26 cellular contexts compared by ENCODE assay signal in genomic region chr3:54360320-54360719, GRCh38.
DNase-seq lines count a peak whose midpoint lies in the region; ATAC-seq, FAIRE-seq and TF ChIP-seq lines count a peak whose summit lies in the region.
"Had no signal": no experiment of that assay in that cellular context is flagged by ENCODE, and none has a peak within 500 bp of the region (broad histone marks: within the 10 kb centered on the region; RNA-seq: fewer than 3 reads in every experiment).

No MANE protein-coding gene starts in this region.

- H3K4me1 Mint-ChIP-seq in GM23338 = peaks cover 11% of the 10 kb centered on the region

- no peak overlapping the region for H3K4me2 ChIP-seq in GM23338

- no peak for FAIRE-seq in frontal cortex (lab: Jason Lieb, UNC)
- FAIRE-seq: G401.6, GM12892, GM18507, RCC 7860 had no signal

- H3K36me3 Mint-ChIP-seq in GM23338 (ENCODE audit: low read depth) = no peaks in the 10 kb centered on the region

- H3K4me3 ChIP-seq in GM23338 = no peak overlapping the region
- H3K4me3 ChIP-seq: SK-N-MC had no signal

- H3K9me3 Mint-ChIP-seq in GM23338 = no peaks in the 10 kb centered on the region
- H3K9me3 Mint-ChIP-seq: CD4-positive, alpha-beta T cell had no signal

- no peaks in the 10 kb centered on the region for H3K27me3 ChIP-seq in GM23338 (ENCODE audit: insufficient read depth)

- peak; percentile 24 to 38 for TF ChIP-seq CTCF in GM23338 (conservative IDR thresholded peaks at IDR 0.05; ENCODE audit: low read depth in 2 of 2)

- H3K27ac Mint-ChIP-seq in GM23338 = no peak overlapping the region
- H3K27ac Mint-ChIP-seq: CD4-positive, alpha-beta T cell had no signal

- no peak overlapping the region for H3K4me3 Mint-ChIP-seq in GM23338
- H3K4me3 Mint-ChIP-seq: CD4-positive, alpha-beta T cell had no signal

- H3K27ac ChIP-seq in GM23338 (ENCODE audit: low read depth) = no peak overlapping the region
- H3K27ac ChIP-seq: SK-N-MC had no signal

- H2AFZ ChIP-seq in GM23338 = no peak overlapping the region

- H3K79me2 ChIP-seq in GM23338 (replicated peaks; ENCODE audit: insufficient read depth) = no peaks in the 10 kb centered on the region

- H3F3A ChIP-seq in GM23338 (replicated peaks; ENCODE audit: low read depth) = no peaks in the 10 kb centered on the region

- H3K9me2 ChIP-seq in GM23338 (ENCODE audit: insufficient read depth) = peaks cover 6% of the 10 kb centered on the region; the same call in 1 of the 2 replicates

- DNase-seq in ELF-1 (ENCODE audit: low read depth, low spot score) (peak; percentile 19), GM23338 (ENCODE audit: low spot score) (peak; percentile 39), RPMI8226 (peak; percentile 54), left lobe of liver (ENCODE audit: low spot score) (no peak), frontal cortex (ENCODE audit: low spot score in 2 of 2) (no peak), HuH-7.5 (ENCODE audit: low spot score) (no peak)
- DNase-seq: CD4-positive, alpha-beta T cell; COR-L47; DND-41; GOT3; IMR-90; NCI-H1048; NCI-H1417 treated with DMSO at 0.1 percent for 48 hours; NCI-H187; NCI-H2107; NCI-H2227 treated with DMSO at 0.1 percent for 48 hours; NCI-H510A; NCI-H748 treated with DMSO at 0.1 percent for 48 hours; SW 1271 had no signal

- H3K4me1 ChIP-seq in GM23338 (ENCODE audit: insufficient read depth) = peaks cover 9% of the 10 kb centered on the region

- peak; percentile 72 for ATAC-seq in GM23338
- peak; percentile 30 for ATAC-seq in left lobe of liver
- ATAC-seq in GM19328 (IDR thresholded peaks at IDR 0.05; ENCODE audit: unreplicated experiment) = no peak
- ATAC-seq: Right ventricle myocardium inferior had no signal

- no peaks in the 10 kb centered on the region for H4K20me1 ChIP-seq in GM23338 (replicated peaks; ENCODE audit: insufficient read depth)

- H3K27me3 Mint-ChIP-seq in GM23338 (ENCODE audit: insufficient read depth, low read depth, poor library complexity) = no peaks in the 10 kb centered on the region
- H3K27me3 Mint-ChIP-seq: CD4-positive, alpha-beta T cell had no signal

- H3K36me3 ChIP-seq in GM23338 (ENCODE audit: insufficient read depth) = no peaks in the 10 kb centered on the region

TF ChIP-seq in GM23338, 12 proteins besides CTCF, POLR2A, EP300 and RAD21:
- TF ChIP-seq NANOG (IDR thresholded peaks at IDR 0.05; ENCODE audit: borderline replicate concordance) = no peak
- TF ChIP-seq ZNF462 (CRISPR knock-in tag; IDR thresholded peaks at IDR 0.05) = no peak
- TF ChIP-seq EZH2 (IDR thresholded peaks at IDR 0.05; ENCODE audit: low read depth, unreplicated experiment) = no peak
- no peak for TF ChIP-seq REST (IDR thresholded peaks at IDR 0.05; ENCODE audit: unreplicated experiment)
- TF ChIP-seq EZH2phosphoT487 (IDR thresholded peaks at IDR 0.05; ENCODE audit: unreplicated experiment) = no peak
- no peak for TF ChIP-seq CREB1 (CRISPR knock-in tag; IDR thresholded peaks at IDR 0.05; ENCODE audit: low read depth)
- no peak for TF ChIP-seq ZNF114 (CRISPR knock-in tag; IDR thresholded peaks at IDR 0.05)
- TF ChIP-seq ETS1 (IDR thresholded peaks at IDR 0.05) = no peak
- TF ChIP-seq POLR2AphosphoS5 (IDR thresholded peaks at IDR 0.05; ENCODE audit: low read depth) = no peak
- TF ChIP-seq ZNF331 (CRISPR knock-in tag; IDR thresholded peaks at IDR 0.05; ENCODE audit: low read depth) = no peak

Comparison
In these comparisons a context has a peak if more than half of its experiments do, and no peak if none do; other contexts are left out.
1. DNase-seq: peak in ELF-1 (single experiment), GM23338 (single experiment) and RPMI8226 (single experiment); none in left lobe of liver (single experiment), frontal cortex (0 of 2) and HuH-7.5 (single experiment).